Comparison of ENCODE assay signal across 24 cellular contexts in genomic region chr3:138127636-138128365, GRCh38. TPM values are rescaled to one million over a fixed set of nuclear protein-coding genes. Genes with fewer than 3 reads are reported as not detected.
"Had no signal": no experiment of that assay in that cellular context is flagged by ENCODE, and none has a peak within 500 bp of the region (broad histone marks: within the 10 kb centered on the region; RNA-seq: fewer than 3 reads in every experiment).

No MANE protein-coding gene starts in this region.

- H3K36me3 Mint-ChIP-seq: activated naive CD4-positive, alpha-beta T cell treated with anti-CD3 and anti-CD28 coated beads, Interleukin-2, amount 50 U/mL, for 24 hours; brain had no signal

- H3K4me1 Mint-ChIP-seq: activated naive CD4-positive, alpha-beta T cell treated with anti-CD3 and anti-CD28 coated beads, Interleukin-2, amount 50 U/mL, for 24 hours had no signal

- H3K4me3 ChIP-seq: ascending aorta had no signal

- H3K9me3 ChIP-seq: ascending aorta had no signal

- H3K27ac Mint-ChIP-seq: activated CD8-positive, alpha-beta T cell treated with anti-CD3 and anti-CD28 coated beads, Interleukin-2, amount 10 ng/mL, durations not matched to agents 7 days and 5 days; activated naive CD4-positive, alpha-beta T cell treated with anti-CD3 and anti-CD28 coated beads, Interleukin-2, amount 50 U/mL, for 24 hours; activated T-helper 1 cell treated with anti-CD3 and anti-CD28 coated beads, Interleukin-12 subunit alpha, Interleukin-12 subunit beta, Interleukin-2, Interleukin-4 antibody, amounts not matched to agents 30 ng/mL and 10 ng/mL and 1 ng/mL, durations not matched to agents 14 hours and 24 hours and 36 hours; brain; T-helper 1 cell treated with Interleukin-12 subunit alpha and Interleukin-12 subunit beta and Interleukin-4 antibody, amounts not matched to agents 30 μg/mL and 1 μg/mL, for 36 hours; WTC11 had no signal

- H3K4me1 ChIP-seq: ascending aorta had no signal

- H3K36me3 ChIP-seq: ascending aorta had no signal

- ATAC-seq: activated CD8-positive, alpha-beta T cell treated with anti-CD3 and anti-CD28 coated beads, Interleukin-2, amount 10 ng/mL, durations not matched to agents 7 days and 5 days; WTC11 had no signal

- H3K27ac ChIP-seq: ascending aorta had no signal

- DNase-seq: activated CD4-positive, alpha-beta T cell treated with anti-CD3 and anti-CD28 coated beads for 48 hours; activated CD4-positive, alpha-beta T cell treated with anti-CD3 and anti-CD28 coated beads, Interleukin-2, amount 50 U/mL, for 4 hours; activated CD4-positive, CD25-positive, alpha-beta regulatory T cell treated with anti-CD3 and anti-CD28 coated beads, Interleukin-2, amount 50 U/mL, for 72 hours; activated CD8-positive, alpha-beta memory T cell treated with anti-CD3 and anti-CD28 coated beads, Interleukin-2, amount 50 U/mL, for 48 hours; activated CD8-positive, alpha-beta T cell treated with anti-CD3 and anti-CD28 coated beads, Interleukin-2, amount 10 ng/mL, durations not matched to agents 7 days and 5 days; activated effector memory CD4-positive, alpha-beta T cell treated with Interleukin-2 at 50 U/mL for 16 hours; activated naive CD4-positive, alpha-beta T cell; activated T-cell treated with anti-CD3 and anti-CD28 coated beads, Interleukin-2, amount 50 U/mL, for 1 hour; MM.1S; NCI-H1105 treated with DMSO at 0.1 percent for 48 hours; NCI-H1436 treated with DMSO at 0.1 percent for 48 hours; NCI-H187; NCI-H2081; NCI-H510A treated with DMSO at 0.1 percent for 48 hours; NCI-H69; NK-92 treated with Interleukin-12 subunit alpha and Interleukin-12 subunit beta, amount 100 ng/mL, for 24 hours; SIG-M5 had no signal

- FAIRE-seq: RCC 7860 had no signal

- H3K27me3 ChIP-seq: ascending aorta had no signal

- H3K9me3 Mint-ChIP-seq: activated naive CD4-positive, alpha-beta T cell treated with anti-CD3 and anti-CD28 coated beads, Interleukin-2, amount 50 U/mL, for 24 hours; activated T-helper 1 cell treated with anti-CD3 and anti-CD28 coated beads, Interleukin-12 subunit alpha, Interleukin-12 subunit beta, Interleukin-2, Interleukin-4 antibody, amounts not matched to agents 30 ng/mL and 10 ng/mL and 1 ng/mL, durations not matched to agents 14 hours and 24 hours and 36 hours; T-helper 1 cell treated with Interleukin-12 subunit alpha and Interleukin-12 subunit beta and Interleukin-4 antibody, amounts not matched to agents 30 μg/mL and 1 μg/mL, for 36 hours had no signal

- H3K4me3 Mint-ChIP-seq: activated CD8-positive, alpha-beta T cell treated with anti-CD3 and anti-CD28 coated beads, Interleukin-2, amount 10 ng/mL, durations not matched to agents 7 days and 5 days; activated naive CD4-positive, alpha-beta T cell treated with anti-CD3 and anti-CD28 coated beads, Interleukin-2, amount 50 U/mL, for 24 hours; activated T-helper 1 cell treated with anti-CD3 and anti-CD28 coated beads, Interleukin-12 subunit alpha, Interleukin-12 subunit beta, Interleukin-2, Interleukin-4 antibody, amounts not matched to agents 30 ng/mL and 10 ng/mL and 1 ng/mL, durations not matched to agents 14 hours and 24 hours and 36 hours; brain; T-helper 1 cell treated with Interleukin-12 subunit alpha and Interleukin-12 subunit beta and Interleukin-4 antibody, amounts not matched to agents 30 μg/mL and 1 μg/mL, for 36 hours; WTC11 had no signal

RNA-seq across cellular contexts. Expression of gene A4GNT, which starts 4.4 kb away (rescaled TPM):
- total RNA-seq: activated CD8-positive, alpha-beta T cell treated with anti-CD3 and anti-CD28 coated beads, Interleukin-2, amount 10 ng/mL, durations not matched to agents 7 days and 5 days; activated T-helper 1 cell treated with anti-CD3 and anti-CD28 coated beads, Interleukin-12 subunit alpha, Interleukin-12 subunit beta, Interleukin-2, Interleukin-4 antibody, amounts not matched to agents 30 ng/mL and 10 ng/mL and 1 ng/mL, durations not matched to agents 14 hours and 24 hours and 36 hours; ascending aorta; WTC11 had no signal

RNA-seq across cellular contexts. Expression of gene DZIP1L, which starts 12.4 kb away (rescaled TPM):
- total RNA-seq: activated CD8-positive, alpha-beta T cell treated with anti-CD3 and anti-CD28 coated beads, Interleukin-2, amount 10 ng/mL, durations not matched to agents 7 days and 5 days had no signal
